10 cellular contexts compared by ENCODE assay signal in the genomic region with DNA sequence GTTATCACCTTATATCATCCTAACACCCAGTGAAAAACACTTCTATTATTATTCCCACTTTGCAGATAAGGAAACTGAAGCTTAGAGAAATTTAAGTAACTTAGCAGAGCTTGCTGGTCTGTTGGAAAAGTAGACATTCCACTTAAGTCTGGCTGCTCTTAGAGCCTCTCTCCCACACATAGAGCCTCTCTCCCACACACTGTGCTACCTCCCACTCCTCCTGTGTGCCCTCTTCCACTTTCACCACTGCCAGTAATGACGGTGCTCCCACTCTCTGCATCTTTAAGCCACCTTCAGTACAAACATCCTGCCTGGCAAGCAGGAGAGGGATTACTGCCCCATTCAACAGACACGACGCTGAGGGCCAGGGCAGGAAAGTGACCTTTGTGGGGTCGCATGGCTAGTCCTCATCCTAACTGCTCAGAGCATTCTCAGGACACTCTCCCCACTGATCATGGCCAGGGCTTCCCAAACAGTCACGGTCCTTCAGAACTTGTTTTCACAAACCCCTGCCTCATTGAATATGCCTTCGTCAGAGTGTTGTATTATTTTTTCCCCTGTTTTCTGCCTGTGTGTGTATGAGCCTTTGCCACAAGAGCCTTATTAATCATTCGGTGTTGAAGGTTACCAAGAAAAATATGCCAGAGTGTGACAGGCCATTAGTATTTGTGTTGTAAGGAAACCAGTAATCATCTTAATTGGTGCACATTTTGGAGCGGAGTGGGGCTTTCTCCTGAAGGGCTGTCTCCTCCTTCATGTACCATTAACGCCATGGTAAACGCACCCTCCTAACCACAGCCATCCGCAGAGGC.
DNase-seq lines count a peak whose midpoint lies in the region; TF ChIP-seq lines count a peak whose summit lies in the region.
"Had no signal": no experiment of that assay in that cellular context is flagged by ENCODE, and none has a peak within 500 bp of the region (broad histone marks: within the 10 kb centered on the region; RNA-seq: fewer than 3 reads in every experiment).

No MANE protein-coding gene starts in this region.

- H3K27me3 ChIP-seq in adrenal gland, result no peaks in the 10 kb centered on the region
- no peaks in the 10 kb centered on the region for H3K27me3 ChIP-seq in testis
- H3K27me3 ChIP-seq in colonic mucosa, result no peaks in the 10 kb centered on the region

- 35 to 39% (median 36%) methylated on average over 11 of the region's 11 CpGs for WGBS in adrenal gland, 4 donors
- WGBS in testis, 2 donors, result 47 to 50% methylated on average over 11 of the region's 11 CpGs

- POLR2A ChIA-PET in activated CD4-positive, alpha-beta T cell treated with anti-CD3 and anti-CD28 coated beads, Interleukin-2, amount 10 ng/mL, durations not matched to agents 7 days and 5 days (lab: Charles Lee), result no interaction called here

- H3K27ac ChIP-seq in adrenal gland (peak overlapping the region in 4 of 5 donors; percentile 53 to 78 (median 72)), testis (peak overlapping the region; percentile 60 to 63), colonic mucosa (no peak overlapping the region)

- H3K9me3 Mint-ChIP-seq in activated CD4-positive, alpha-beta T cell treated with anti-CD3 and anti-CD28 coated beads, Interleukin-2, amount 10 ng/mL, durations not matched to agents 7 days and 5 days, result no peaks in the 10 kb centered on the region
- H3K9me3 Mint-ChIP-seq: CD14-positive monocyte; stimulated activated naive CD8-positive, alpha-beta T cell treated with anti-CD3 and anti-CD28 coated beads, Interleukin-15, amount 100 ng/mL, for 72 hours had no signal

- CTCF ChIA-PET in activated CD4-positive, alpha-beta T cell treated with anti-CD3 and anti-CD28 coated beads, Interleukin-2, amount 10 ng/mL, durations not matched to agents 7 days and 5 days (lab: Charles Lee), result interaction anchor here (1.1 to 1.3 kb wide), 2 partner anchors 8 to 21 kb away, joined by 3 to 4 read pairs; no protein-coding TSS in a partner anchor

- no peak overlapping the region for H3K27ac Mint-ChIP-seq in activated CD4-positive, alpha-beta T cell treated with anti-CD3 and anti-CD28 coated beads, Interleukin-2, amount 10 ng/mL, durations not matched to agents 7 days and 5 days

- DNase-seq in NCI-H1436 (lab: John Stamatoyannopoulos, UW), result peak; percentile 82
- peak in 3 of 7 donors; percentile 25 to 35 (median 34) for DNase-seq in adrenal gland
- peak; percentile 69 for DNase-seq in left kidney (ENCODE audit: low read depth, low spot score)
- DNase-seq in testis, result peak; percentile 23
- DNase-seq in GM19238 (ENCODE audit: insufficient read length, low spot score), result no peak
- no peak for DNase-seq in activated CD4-positive, alpha-beta T cell treated with anti-CD3 and anti-CD28 coated beads, Interleukin-2, amount 10 ng/mL, durations not matched to agents 7 days and 5 days
- no peak for DNase-seq in colonic mucosa
- DNase-seq: activated CD4-positive, CD25-positive, alpha-beta regulatory T cell; stimulated activated naive CD8-positive, alpha-beta T cell treated with anti-CD3 and anti-CD28 coated beads, Interleukin-15, amount 100 ng/mL, for 72 hours had no signal

- H3K4me3 ChIP-seq in adrenal gland (no peak overlapping the region), testis (no peak overlapping the region), colonic mucosa (no peak overlapping the region)

- H3K4me1 ChIP-seq in adrenal gland (replicated peaks in 1 of 2) (peaks cover 16 to 31% of the 10 kb centered on the region in 2 donors), testis (peaks cover 40% of the 10 kb centered on the region), colonic mucosa (no peaks in the 10 kb centered on the region)

- H3K9me3 ChIP-seq in adrenal gland (replicated peaks in 1 of 3), result no peaks in the 10 kb centered on the region
- H3K9me3 ChIP-seq in testis, result no peaks in the 10 kb centered on the region
- no peaks in the 10 kb centered on the region for H3K9me3 ChIP-seq in colonic mucosa

- no peak overlapping the region for H3K4me3 Mint-ChIP-seq in activated CD4-positive, alpha-beta T cell treated with anti-CD3 and anti-CD28 coated beads, Interleukin-2, amount 10 ng/mL, durations not matched to agents 7 days and 5 days
- H3K4me3 Mint-ChIP-seq: CD14-positive monocyte; stimulated activated naive CD8-positive, alpha-beta T cell treated with anti-CD3 and anti-CD28 coated beads, Interleukin-15, amount 100 ng/mL, for 72 hours had no signal

- intact Hi-C loops in adrenal gland (cut with DNase I) (no loop called here), testis (cut with DNase I; ENCODE audit: low total_unique reads) (no loop called here), colonic mucosa (cut with DNase I) (no loop called here)

- H3K9ac ChIP-seq in colonic mucosa (ENCODE audit: low read depth in 2 of 2, low read length in 2 of 2), result no peak overlapping the region

- H3K27me3 Mint-ChIP-seq in activated CD4-positive, alpha-beta T cell treated with anti-CD3 and anti-CD28 coated beads, Interleukin-2, amount 10 ng/mL, durations not matched to agents 7 days and 5 days, result no peaks in the 10 kb centered on the region
- H3K27me3 Mint-ChIP-seq: stimulated activated naive CD8-positive, alpha-beta T cell treated with anti-CD3 and anti-CD28 coated beads, Interleukin-15, amount 100 ng/mL, for 72 hours had no signal

- TF ChIP-seq CTCF in adrenal gland (IDR thresholded peaks at IDR 0.05), result no peak
- TF ChIP-seq CTCF in testis (IDR thresholded peaks at IDR 0.05), result no peak
- TF ChIP-seq CTCF in colonic mucosa (IDR thresholded peaks at IDR 0.05), result no peak

- H3K36me3 Mint-ChIP-seq in activated CD4-positive, alpha-beta T cell treated with anti-CD3 and anti-CD28 coated beads, Interleukin-2, amount 10 ng/mL, durations not matched to agents 7 days and 5 days (ENCODE audit: low read depth), result no peaks in the 10 kb centered on the region

- peaks cover 14% of the 10 kb centered on the region for H3K4me1 Mint-ChIP-seq in activated CD4-positive, alpha-beta T cell treated with anti-CD3 and anti-CD28 coated beads, Interleukin-2, amount 10 ng/mL, durations not matched to agents 7 days and 5 days

- H3K36me3 ChIP-seq in adrenal gland (replicated peaks in 1 of 2), result no peaks in the 10 kb centered on the region
- H3K36me3 ChIP-seq in testis (ENCODE audit: low read depth, missing control alignments), result no peaks in the 10 kb centered on the region
- no peaks in the 10 kb centered on the region for H3K36me3 ChIP-seq in colonic mucosa

- no peak for TF ChIP-seq POLR2A in adrenal gland (IDR thresholded peaks at IDR 0.05)
- TF ChIP-seq POLR2A in testis (IDR thresholded peaks at IDR 0.05), result no peak

Comparison
In these comparisons a context has a peak if more than half of its experiments do, and no peak if none do; other contexts are left out.
1. DNase-seq: peak in NCI-H1436 (single experiment), left kidney (single experiment) and testis (single experiment); none in GM19238 (single experiment), activated CD4-positive, alpha-beta T cell treated with anti-CD3 and anti-CD28 coated beads, Interleukin-2, amount 10 ng/mL, durations not matched to agents 7 days and 5 days (single experiment) and colonic mucosa (single experiment).